ENCODE assay signal across 1 cellular context in genomic region chr16:81214745-81215166, GRCh38.
TF ChIP-seq lines count a peak whose summit lies in the region.

No MANE protein-coding gene starts in this region.

TF ChIP-seq in HepG2, 621 proteins besides CTCF, POLR2A, EP300 and RAD21 (continued from another document):
- no peak for TF ChIP-seq ZBTB44 (CRISPR knock-in tag; IDR thresholded peaks at IDR 0.05)
- no peak for TF ChIP-seq CBX2 (IDR thresholded peaks at IDR 0.05; ENCODE audit: low read depth, low read length)
- TF ChIP-seq CBX2 (CRISPR knock-in tag; IDR thresholded peaks at IDR 0.05; ENCODE audit: low read depth), result 0 out of 2 replicates have a peak, but pooled peaks have one; percentile 25
- TF ChIP-seq ZFP82 (CRISPR knock-in tag; IDR thresholded peaks at IDR 0.05; ENCODE audit: borderline replicate concordance), result no peak
- TF ChIP-seq SRY (CRISPR knock-in tag; IDR thresholded peaks at IDR 0.05), result no peak
- TF ChIP-seq ZNF703 (CRISPR knock-in tag; IDR thresholded peaks at IDR 0.05; ENCODE audit: borderline replicate concordance), result no peak
- no peak for TF ChIP-seq SRSF9 (IDR thresholded peaks at IDR 0.05; ENCODE audit: borderline replicate concordance, insufficient read depth, low read depth, low read length, poor library complexity, severe bottlenecking)
- no peak for TF ChIP-seq ZNF782 (CRISPR knock-in tag; IDR thresholded peaks at IDR 0.05; ENCODE audit: borderline replicate concordance)
- TF ChIP-seq TOE1 (CRISPR knock-in tag; IDR thresholded peaks at IDR 0.05), result no peak
- no peak for TF ChIP-seq ZNF800 (CRISPR knock-in tag; IDR thresholded peaks at IDR 0.05)
- TF ChIP-seq ZBTB49 (CRISPR knock-in tag; IDR thresholded peaks at IDR 0.05; ENCODE audit: borderline replicate concordance), result no peak
- TF ChIP-seq MYC (CRISPR knock-in tag; IDR thresholded peaks at IDR 0.05; ENCODE audit: borderline replicate concordance), result no peak
- no peak for TF ChIP-seq RNF2 (conservative IDR thresholded peaks at IDR 0.05; ENCODE audit: low read depth)
- no peak for TF ChIP-seq ZNF382 (CRISPR knock-in tag; IDR thresholded peaks at IDR 0.05; ENCODE audit: borderline replicate concordance)
- no peak for TF ChIP-seq ZNF572 (CRISPR knock-in tag; IDR thresholded peaks at IDR 0.05)
- TF ChIP-seq NFE2L2 (IDR thresholded peaks at IDR 0.05; ENCODE audit: low read length), result no peak
- no peak for TF ChIP-seq ZNF10 (CRISPR knock-in tag; IDR thresholded peaks at IDR 0.05; ENCODE audit: borderline replicate concordance, low read depth)
- TF ChIP-seq ZNF672 (CRISPR knock-in tag; IDR thresholded peaks at IDR 0.05), result no peak
- no peak for TF ChIP-seq ZBTB3 (CRISPR knock-in tag; IDR thresholded peaks at IDR 0.05; ENCODE audit: borderline replicate concordance, low read depth)
- no peak for TF ChIP-seq MBD4 (IDR thresholded peaks at IDR 0.05; ENCODE audit: borderline replicate concordance, low read length)
- TF ChIP-seq HOXA9 (CRISPR knock-in tag; IDR thresholded peaks at IDR 0.05; ENCODE audit: borderline replicate concordance), result no peak
- no peak for TF ChIP-seq ZNF674 (CRISPR knock-in tag; IDR thresholded peaks at IDR 0.05; ENCODE audit: low read depth)
- TF ChIP-seq ZBTB7B (CRISPR knock-in tag; IDR thresholded peaks at IDR 0.05), result peak; percentile 58; the same call in 1 of the 2 replicates
- no peak for TF ChIP-seq XBP1 (CRISPR knock-in tag; IDR thresholded peaks at IDR 0.05)
- no peak for TF ChIP-seq HIC2 (CRISPR knock-in tag; IDR thresholded peaks at IDR 0.05; ENCODE audit: low read depth)
- no peak for TF ChIP-seq ZNF660 (CRISPR knock-in tag; IDR thresholded peaks at IDR 0.05; ENCODE audit: borderline replicate concordance, low read depth)
- TF ChIP-seq ZSCAN9 (CRISPR knock-in tag; IDR thresholded peaks at IDR 0.05; ENCODE audit: borderline replicate concordance), result no peak
- TF ChIP-seq EZH2 (conservative IDR thresholded peaks at IDR 0.05; ENCODE audit: low read depth, low read length), result no peak
- TF ChIP-seq SMAD9 (CRISPR knock-in tag; IDR thresholded peaks at IDR 0.05), result no peak
- TF ChIP-seq ZNF564 (CRISPR knock-in tag; IDR thresholded peaks at IDR 0.05), result no peak
- TF ChIP-seq ZNF770 (CRISPR knock-in tag; IDR thresholded peaks at IDR 0.05), result peak; percentile 28; the same call in 1 of the 2 replicates
- peak; percentile 11; the same call in 1 of the 2 replicates for TF ChIP-seq FOXO1 (CRISPR knock-in tag; IDR thresholded peaks at IDR 0.05)
- no peak for TF ChIP-seq SOX5 (CRISPR knock-in tag; IDR thresholded peaks at IDR 0.05; ENCODE audit: borderline replicate concordance)
- TF ChIP-seq HES4 (CRISPR knock-in tag; IDR thresholded peaks at IDR 0.05; ENCODE audit: borderline replicate concordance), result no peak
- TF ChIP-seq ZNF24 (IDR thresholded peaks at IDR 0.05), result no peak
- TF ChIP-seq ZHX2 (IDR thresholded peaks at IDR 0.05; ENCODE audit: low read depth), result no peak
- TF ChIP-seq ZHX2 (CRISPR knock-in tag; IDR thresholded peaks at IDR 0.05; ENCODE audit: borderline replicate concordance), result no peak
- TF ChIP-seq ATF1 (CRISPR knock-in tag; IDR thresholded peaks at IDR 0.05), result no peak
- TF ChIP-seq ADNP (CRISPR knock-in tag; IDR thresholded peaks at IDR 0.05), result 0 out of 2 replicates have a peak, but pooled peaks have one; percentile 16
- no peak for TF ChIP-seq IRF2 (CRISPR knock-in tag; IDR thresholded peaks at IDR 0.05)
- no peak for TF ChIP-seq ZNF879 (CRISPR knock-in tag; IDR thresholded peaks at IDR 0.05)
- TF ChIP-seq PAWR (CRISPR knock-in tag; IDR thresholded peaks at IDR 0.05; ENCODE audit: borderline replicate concordance), result no peak
- TF ChIP-seq KDM3A (CRISPR knock-in tag; IDR thresholded peaks at IDR 0.05; ENCODE audit: low read depth), result no peak
